ENCODE assay signal across 8 cellular contexts in the genomic region with DNA sequence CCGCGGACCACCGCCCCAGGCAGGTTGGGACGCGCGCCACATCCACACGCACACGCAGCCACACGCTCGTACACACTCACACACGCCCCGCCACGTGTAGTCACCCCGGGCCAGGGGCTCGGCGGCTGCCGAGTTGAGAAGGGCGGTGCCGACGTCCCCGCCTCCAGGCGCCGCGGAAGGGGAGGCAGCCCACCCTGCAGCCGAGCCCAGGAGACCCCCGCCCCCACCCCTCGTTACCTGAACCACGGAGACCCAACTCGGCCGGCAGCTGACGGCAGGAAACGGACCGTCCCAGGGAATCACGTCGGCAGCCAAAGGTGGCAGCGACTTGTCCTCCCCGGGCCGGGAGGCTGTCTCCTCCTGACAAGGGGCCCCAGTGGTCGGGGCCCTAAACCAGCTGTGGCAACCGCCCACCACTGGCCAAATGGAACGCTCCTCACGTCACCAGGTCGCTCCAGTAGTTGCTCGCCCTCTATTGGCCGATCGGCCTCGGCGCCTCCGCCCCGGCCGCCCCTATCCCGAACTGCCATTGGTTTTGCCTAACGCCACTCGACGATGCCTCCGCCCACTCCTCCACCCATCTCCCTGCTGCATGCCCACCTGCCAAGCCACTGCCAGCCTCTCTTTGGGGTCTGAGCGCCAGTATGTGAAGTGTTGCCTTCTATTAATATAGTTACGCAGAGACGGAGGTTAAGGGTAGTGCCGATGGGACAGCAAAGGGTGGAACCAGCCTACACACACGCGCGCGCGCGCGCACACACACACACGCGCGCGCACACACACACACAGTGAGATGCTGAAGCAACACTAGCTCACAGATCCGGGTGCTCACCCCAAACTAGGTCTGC. TPM values are rescaled to one million over a fixed set of nuclear protein-coding genes. Genes with fewer than 3 reads are reported as not detected.
DNase-seq lines count a peak whose midpoint lies in the region; ATAC-seq and TF ChIP-seq lines count a peak whose summit lies in the region.

Gene ZDHHC9 (minus strand): TSS at position 428 of the 848 bp plus-strand sequence. CDS start 1,941 bp downstream, outside the sequence.

- H3K9me3 Mint-ChIP-seq in activated naive CD8-positive, alpha-beta T cell treated with anti-CD3 and anti-CD28 coated beads, Interleukin-2, amount 10 ng/mL, durations not matched to agents 7 days and 5 days: no peaks in the 10 kb centered on the region

- POLR2A ChIA-PET in activated naive CD8-positive, alpha-beta T cell treated with anti-CD3 and anti-CD28 coated beads, Interleukin-2, amount 10 ng/mL, durations not matched to agents 7 days and 5 days (lab: Charles Lee): interaction anchor here (1.1 kb wide), 1 partner anchor 62 kb away, joined by 3 read pairs; the partner anchor contains the start of gene UTP14A

- TF ChIP-seq EP300 in ovary (IDR thresholded peaks at IDR 0.05): no peak

- H3K9me3 ChIP-seq in ovary (no peaks in the 10 kb centered on the region), thymus (ENCODE audit: control insufficient read depth) (no peaks in the 10 kb centered on the region)

- intact Hi-C loops in Right ventricle myocardium inferior (cut with DNase I) (loop anchor here (5.0 to 10.0 kb wide), 3 partner anchors 64 to 236 kb away; partner anchors contain the start of genes BCORL1 and UTP14A), ovary (cut with DNase I) (no loop called here)

- H3K4me3 ChIP-seq in ovary: peak within 1 kb of the TSS; percentile 65
- H3K4me3 ChIP-seq in thymus (ENCODE audit: low read length): peak within 1 kb of the TSS; percentile 62

- TF ChIP-seq CTCF in GM10266 (IDR thresholded peaks at IDR 0.05; ENCODE audit: control insufficient read depth, insufficient read depth, low read depth, missing control alignments): no peak
- no peak for TF ChIP-seq CTCF in ovary (IDR thresholded peaks at IDR 0.05)

- peaks cover 13% of the 10 kb centered on the region for H3K4me1 Mint-ChIP-seq in activated naive CD8-positive, alpha-beta T cell treated with anti-CD3 and anti-CD28 coated beads, Interleukin-2, amount 10 ng/mL, durations not matched to agents 7 days and 5 days

- H3K27me3 Mint-ChIP-seq in activated naive CD8-positive, alpha-beta T cell treated with anti-CD3 and anti-CD28 coated beads, Interleukin-2, amount 10 ng/mL, durations not matched to agents 7 days and 5 days: peaks cover 1% of the 10 kb centered on the region

- TF ChIP-seq POLR2A in ovary (IDR thresholded peaks at IDR 0.05): peak; percentile 28

- H3K36me3 ChIP-seq in ovary (no peaks in the 10 kb centered on the region), thymus (ENCODE audit: control insufficient read depth, insufficient read depth) (no peaks in the 10 kb centered on the region)

- DNase-seq in GM10266 (ENCODE audit: extremely low spot score): peak; percentile 91
- peak; percentile 81 for DNase-seq in NCI-H1105 treated with DMSO at 0.1 percent for 48 hours (lab: John Stamatoyannopoulos, UW)
- peak; percentile 70 for DNase-seq in SKM-1 treated with dmso at 0.1 percent for 144 hours (lab: John Stamatoyannopoulos, UW; ENCODE audit: unreplicated experiment)
- DNase-seq in activated naive CD8-positive, alpha-beta T cell treated with anti-CD3 and anti-CD28 coated beads, Interleukin-2, amount 10 ng/mL, durations not matched to agents 7 days and 5 days: peak; percentile 84
- peak; percentile 93 for DNase-seq in Right ventricle myocardium inferior (ENCODE audit: missing footprints)
- peak; percentile 81 to 91 (median 89) for DNase-seq in ovary

- ATAC-seq in HG02642 (IDR thresholded peaks at IDR 0.05; ENCODE audit: poor library complexity, unreplicated experiment): peak; percentile 99
- peak; percentile 99 for ATAC-seq in activated naive CD8-positive, alpha-beta T cell treated with anti-CD3 and anti-CD28 coated beads, Interleukin-2, amount 10 ng/mL, durations not matched to agents 7 days and 5 days (ENCODE audit: low read depth)
- ATAC-seq in Right ventricle myocardium inferior: peak; percentile 98

- H3K4me1 ChIP-seq in ovary (ENCODE audit: insufficient read depth) (peaks cover 3% of the 10 kb centered on the region), thymus (ENCODE audit: control insufficient read depth, insufficient read depth, low read length) (no peaks in the 10 kb centered on the region)

- peak within 1 kb of the TSS; percentile 80 for H3K27ac Mint-ChIP-seq in activated naive CD8-positive, alpha-beta T cell treated with anti-CD3 and anti-CD28 coated beads, Interleukin-2, amount 10 ng/mL, durations not matched to agents 7 days and 5 days

- no peaks in the 10 kb centered on the region for H3K27me3 ChIP-seq in ovary
- H3K27me3 ChIP-seq in thymus (ENCODE audit: control insufficient read depth, insufficient read depth): no peaks in the 10 kb centered on the region

- 38 to 45% (median 41%) methylated on average over 69 to 72 of the region's 72 CpGs for WGBS in ovary, 3 donors
- under 1% methylated on average over 71 of the region's 72 CpGs for WGBS in thymus

- H3K27ac ChIP-seq in ovary (peak within 1 kb of the TSS in 1 of 2 donors; percentile 36), thymus (ENCODE audit: low read depth) (no peak within 1 kb of the TSS)

- H3K36me3 Mint-ChIP-seq in activated naive CD8-positive, alpha-beta T cell treated with anti-CD3 and anti-CD28 coated beads, Interleukin-2, amount 10 ng/mL, durations not matched to agents 7 days and 5 days: no peaks in the 10 kb centered on the region

- peak within 1 kb of the TSS; percentile 94 for H3K4me3 Mint-ChIP-seq in activated naive CD8-positive, alpha-beta T cell treated with anti-CD3 and anti-CD28 coated beads, Interleukin-2, amount 10 ng/mL, durations not matched to agents 7 days and 5 days

RNA-seq across cellular contexts. Expression of gene ZDHHC9, which starts in this region (rescaled TPM):
- 1 to 10 TPM; 5.7 to 6.7 TPM for total RNA-seq in activated naive CD8-positive, alpha-beta T cell treated with anti-CD3 and anti-CD28 coated beads, Interleukin-2, amount 10 ng/mL, durations not matched to agents 7 days and 5 days
- total RNA-seq in Right ventricle myocardium inferior: 17.9 TPM
- total RNA-seq in ovary: 10 to 100 TPM in 6 of 7 donors, 1 to 10 TPM in 1; 8.9 to 27.8 (median 16.6) TPM
- polyA plus RNA-seq in ovary: 10 to 100 TPM in 1 of 2 donors, 1 to 10 TPM in 1; 8.3 to 34.6 TPM
- polyA plus RNA-seq in thymus: 4.5 TPM
